In genomic region chr3:131421957-131422498, GRCh38 we compare ENCODE assay signal across 22 cellular contexts. TPM values are rescaled to one million over a fixed set of nuclear protein-coding genes. Genes with fewer than 3 reads are reported as not detected.
DNase-seq lines count a peak whose midpoint lies in the region; ATAC-seq and TF ChIP-seq lines count a peak whose summit lies in the region.
"Had no signal": no experiment of that assay in that cellular context is flagged by ENCODE, and none has a peak within 500 bp of the region (broad histone marks: within the 10 kb centered on the region; RNA-seq: fewer than 3 reads in every experiment).

No MANE protein-coding gene starts in this region.

- no peaks in the 10 kb centered on the region for H3K27me3 ChIP-seq in KMS-11 (ENCODE audit: insufficient read depth, low read depth)
- H3K27me3 ChIP-seq: BE2C had no signal

- TF ChIP-seq POLR2A in lower leg skin (IDR thresholded peaks at IDR 0.05), result no peak

- peak overlapping the region; percentile 47; the same call in 1 of the 2 replicates for H2AFZ ChIP-seq in KMS-11 (ENCODE audit: low read depth)

- no peak overlapping the region for H3K9ac ChIP-seq in KMS-11

- H3K79me2 ChIP-seq in KMS-11 (ENCODE audit: insufficient read depth, low read depth), result no peaks in the 10 kb centered on the region

- H3K4me1 ChIP-seq in KMS-11 (ENCODE audit: low read depth, poor library complexity, severe bottlenecking), result peaks cover 22% of the 10 kb centered on the region
- H3K4me1 ChIP-seq: BE2C, Caco-2 had no signal

- H3K36me3 ChIP-seq in KMS-11 (ENCODE audit: insufficient read depth), result no peaks in the 10 kb centered on the region
- H3K36me3 ChIP-seq: BE2C had no signal

- DNase-seq in fibroblast of mammary gland (ENCODE audit: low read depth) (peak; percentile 8), NCI-H1417 (lab: John Stamatoyannopoulos, UW) (no peak), kidney tubule cell (ENCODE audit: low spot score) (no peak), lower leg skin (ENCODE audit: low spot score in 2 of 2) (no peak)
- DNase-seq: BE2C; Caco-2; CD4-positive, alpha-beta T cell; DMS153; GF-D8; GOT3; KBM-7; NCI-H1092; NCI-H2107; NCI-H345; NCI-H69; SW 1271 had no signal

- H3K27ac ChIP-seq in C4-2B, result no peak overlapping the region; the same call in 1 of the 2 replicates
- no peak overlapping the region for H3K27ac ChIP-seq in KMS-11
- peak overlapping the region; percentile 49 for H3K27ac ChIP-seq in VCaP

- TF ChIP-seq CTCF in C4-2B (conservative IDR thresholded peaks at IDR 0.05) (0 out of 2 replicates have a peak, but pooled peaks have one; percentile 9), KMS-11 (conservative IDR thresholded peaks at IDR 0.05; ENCODE audit: low read depth, low read length) (no peak), VCaP (conservative IDR thresholded peaks at IDR 0.05) (no peak), fibroblast of mammary gland (conservative IDR thresholded peaks at IDR 0.05; ENCODE audit: control insufficient read depth, insufficient read depth, low read depth, low read length) (no peak), lower leg skin (IDR thresholded peaks at IDR 0.05) (no peak)

- H3K4me3 ChIP-seq in KMS-11 (IDR thresholded peaks at IDR 0.05; ENCODE audit: insufficient read depth, low read depth, low read length), result no peak overlapping the region
- H3K4me3 ChIP-seq in fibroblast of mammary gland (ENCODE audit: control insufficient read depth, low read depth, low read length), result no peak overlapping the region
- no peak overlapping the region for H3K4me3 ChIP-seq in lower leg skin (ENCODE audit: low read depth, poor library complexity, severe bottlenecking)

- intact Hi-C loops in lower leg skin (cut with DNase I; ENCODE audit: low total_unique reads), result no loop called here

- H3K4me2 ChIP-seq in KMS-11, result peak overlapping the region; percentile 1; the same call in 1 of the 2 replicates

- ATAC-seq in HG03432 (IDR thresholded peaks at IDR 0.05; ENCODE audit: unreplicated experiment), result no peak
- ATAC-seq: HepG2, Right ventricle myocardium inferior had no signal

- H4K20me1 ChIP-seq in KMS-11 (ENCODE audit: insufficient read depth), result no peaks in the 10 kb centered on the region

RNA-seq across cellular contexts. Expression of gene NUDT16, which starts 40.5 kb away (rescaled TPM):
- total RNA-seq in lower leg skin, result 10 to 100 TPM; 10.4 to 19.7 (median 12.5) TPM
